Comparison of ENCODE assay signal across 1 cellular context in the genomic region with DNA sequence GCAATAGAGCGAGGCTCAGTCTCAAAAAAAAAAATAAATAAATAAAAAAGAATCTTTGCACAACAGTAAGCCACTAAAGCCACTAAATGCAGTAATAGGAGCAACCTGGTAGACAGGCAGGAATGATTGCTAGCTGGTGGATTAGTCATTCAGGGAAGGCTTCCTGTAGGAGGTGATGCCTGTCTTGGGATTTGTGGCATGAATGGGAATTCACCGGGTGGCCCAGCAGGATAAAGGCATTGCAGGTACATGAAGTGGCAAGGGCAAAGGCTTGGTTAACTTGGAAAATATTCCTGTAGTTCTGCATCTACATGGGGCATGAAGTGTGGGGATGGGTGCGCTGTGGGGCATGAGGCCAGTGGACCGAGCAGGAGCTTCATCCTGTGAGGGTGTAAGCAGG.
TF ChIP-seq lines count a peak whose summit lies in the region.

No MANE protein-coding gene starts in this region.

TF ChIP-seq in WTC11, 78 proteins besides CTCF, POLR2A, EP300 and RAD21 (continued from another document):
- TF ChIP-seq, protein P1, sequence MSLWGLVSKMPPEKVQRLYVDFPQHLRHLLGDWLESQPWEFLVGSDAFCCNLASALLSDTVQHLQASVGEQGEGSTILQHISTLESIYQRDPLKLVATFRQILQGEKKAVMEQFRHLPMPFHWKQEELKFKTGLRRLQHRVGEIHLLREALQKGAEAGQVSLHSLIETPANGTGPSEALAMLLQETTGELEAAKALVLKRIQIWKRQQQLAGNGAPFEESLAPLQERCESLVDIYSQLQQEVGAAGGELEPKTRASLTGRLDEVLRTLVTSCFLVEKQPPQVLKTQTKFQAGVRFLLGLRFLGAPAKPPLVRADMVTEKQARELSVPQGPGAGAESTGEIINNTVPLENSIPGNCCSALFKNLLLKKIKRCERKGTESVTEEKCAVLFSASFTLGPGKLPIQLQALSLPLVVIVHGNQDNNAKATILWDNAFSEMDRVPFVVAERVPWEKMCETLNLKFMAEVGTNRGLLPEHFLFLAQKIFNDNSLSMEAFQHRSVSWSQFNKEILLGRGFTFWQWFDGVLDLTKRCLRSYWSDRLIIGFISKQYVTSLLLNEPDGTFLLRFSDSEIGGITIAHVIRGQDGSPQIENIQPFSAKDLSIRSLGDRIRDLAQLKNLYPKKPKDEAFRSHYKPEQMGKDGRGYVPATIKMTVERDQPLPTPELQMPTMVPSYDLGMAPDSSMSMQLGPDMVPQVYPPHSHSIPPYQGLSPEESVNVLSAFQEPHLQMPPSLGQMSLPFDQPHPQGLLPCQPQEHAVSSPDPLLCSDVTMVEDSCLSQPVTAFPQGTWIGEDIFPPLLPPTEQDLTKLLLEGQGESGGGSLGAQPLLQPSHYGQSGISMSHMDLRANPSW (CRISPR knock-in tag; conservative IDR thresholded peaks at IDR 0.05; ENCODE audit: low read depth) = no peak
- TF ChIP-seq ZBTB21 (CRISPR knock-in tag; IDR thresholded peaks at IDR 0.05; ENCODE audit: borderline replicate concordance) (no peak), IRF2 (CRISPR knock-in tag; IDR thresholded peaks at IDR 0.05; ENCODE audit: borderline replicate concordance, low read depth) (no peak)
